In the genomic region with DNA sequence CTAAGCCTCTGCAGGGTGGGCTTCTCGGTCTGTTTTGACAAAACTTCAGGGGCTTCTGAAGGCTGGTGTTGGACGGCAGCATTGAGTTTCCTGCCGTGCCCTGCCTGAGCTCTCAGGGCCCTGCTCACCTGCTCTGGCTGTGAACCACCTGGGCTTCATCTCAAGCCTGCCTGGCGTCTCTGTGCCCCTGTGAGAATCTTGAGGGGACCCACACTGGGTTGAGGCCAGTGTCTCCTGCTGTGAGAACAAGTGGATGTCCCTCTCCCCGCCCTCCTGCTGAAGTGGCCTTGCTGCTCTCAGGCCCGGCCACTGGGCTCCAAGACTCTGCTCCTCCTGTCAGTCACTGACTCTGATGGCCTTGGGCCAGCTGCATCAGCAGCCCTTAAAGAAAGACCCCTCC, we compare ENCODE assay signal across 24 cellular contexts.
"Had no signal": no experiment of that assay in that cellular context is flagged by ENCODE, and none has a peak within 500 bp of the region (broad histone marks: within the 10 kb centered on the region; RNA-seq: fewer than 3 reads in every experiment).

No MANE protein-coding gene starts in this region.

- H3K27ac Mint-ChIP-seq: activated CD4-positive, alpha-beta T cell treated with anti-CD3 and anti-CD28 coated beads, Interleukin-2, amount 10 ng/mL, durations not matched to agents 7 days and 5 days; mesothelial cell of epicardium; progenitor cell of endocrine pancreas had no signal

- H3K27me3 Mint-ChIP-seq: activated CD4-positive, alpha-beta T cell treated with anti-CD3 and anti-CD28 coated beads, Interleukin-2, amount 10 ng/mL, durations not matched to agents 7 days and 5 days; activated naive CD4-positive, alpha-beta T cell treated with anti-CD3 and anti-CD28 coated beads, Interleukin-2, amount 10 ng/mL, durations not matched to agents 7 days and 5 days; progenitor cell of endocrine pancreas had no signal

- H3K4me1 Mint-ChIP-seq: activated CD4-positive, alpha-beta T cell treated with anti-CD3 and anti-CD28 coated beads, Interleukin-2, amount 10 ng/mL, durations not matched to agents 7 days and 5 days; activated naive CD4-positive, alpha-beta T cell treated with anti-CD3 and anti-CD28 coated beads, Interleukin-2, amount 10 ng/mL, durations not matched to agents 7 days and 5 days; mesothelial cell of epicardium had no signal

- H3K27ac ChIP-seq: epithelial cell of prostate, WERI-Rb-1 had no signal

- H3K9me3 Mint-ChIP-seq: activated CD4-positive, alpha-beta T cell treated with anti-CD3 and anti-CD28 coated beads, Interleukin-2, amount 10 ng/mL, durations not matched to agents 7 days and 5 days; activated naive CD4-positive, alpha-beta T cell treated with anti-CD3 and anti-CD28 coated beads, Interleukin-2, amount 10 ng/mL, durations not matched to agents 7 days and 5 days; activated T-cell treated with anti-CD3 and anti-CD28 coated beads, Interleukin-2, amount 50 U/mL, for 4 hours; mesothelial cell of epicardium had no signal

- H3K4me3 Mint-ChIP-seq: activated CD4-positive, alpha-beta T cell treated with anti-CD3 and anti-CD28 coated beads, Interleukin-2, amount 10 ng/mL, durations not matched to agents 7 days and 5 days; activated CD8-positive, alpha-beta T cell treated with anti-CD3 and anti-CD28 coated beads, Interleukin-2, amount 10 ng/mL, durations not matched to agents 7 days and 5 days; activated naive CD4-positive, alpha-beta T cell treated with anti-CD3 and anti-CD28 coated beads, Interleukin-2, amount 10 ng/mL, durations not matched to agents 7 days and 5 days; activated T-cell treated with anti-CD3 and anti-CD28 coated beads, Interleukin-2, amount 50 U/mL, for 4 hours; mesothelial cell of epicardium had no signal

- H3K4me3 ChIP-seq: heart right ventricle, thyroid gland had no signal

- ATAC-seq: activated CD8-positive, alpha-beta T cell treated with anti-CD3 and anti-CD28 coated beads, Interleukin-2, amount 10 ng/mL, durations not matched to agents 7 days and 5 days; activated T-cell treated with anti-CD3 and anti-CD28 coated beads, Interleukin-2, amount 50 U/mL, for 4 hours; left lobe of liver had no signal

- DNase-seq: activated CD4-positive, alpha-beta T cell treated with anti-CD3 and anti-CD28 coated beads, Interleukin-2, amount 10 ng/mL, durations not matched to agents 7 days and 5 days; activated CD4-positive, CD25-positive, alpha-beta regulatory T cell treated with anti-CD3 and anti-CD28 coated beads, Interleukin-2, amount 50 U/mL, for 72 hours; activated CD8-positive, alpha-beta T cell treated with anti-CD3 and anti-CD28 coated beads, Interleukin-2, amount 10 ng/mL, durations not matched to agents 7 days and 5 days; activated effector memory CD4-positive, alpha-beta T cell treated with Interleukin-2 at 50 U/mL for 16 hours; activated T-cell treated with anti-CD3 and anti-CD28 coated beads, Interleukin-2, amount 50 U/mL, for 4 hours; amygdala; cerebellar nuclear complex; cortex of kidney; heart right ventricle; kidney; mammary epithelial cell; retina; SK-N-SH; stimulated activated CD4-positive, alpha-beta T cell treated with anti-CD3 and anti-CD28 coated beads, Interleukin-2, amount 100 ng/mL, for 48 hours; stimulated activated CD8-positive, alpha-beta memory T cell treated with anti-CD3 and anti-CD28 coated beads, Interleukin-4, amount 100 ng/mL, for 48 hours; stimulated activated naive CD4-positive, alpha-beta T cell treated with Interleukin-2 at 50 U/mL for 16 hours; substantia nigra; thyroid gland; WERI-Rb-1 had no signal

- H3K27me3 ChIP-seq: heart right ventricle, thyroid gland had no signal

- H3K9me3 ChIP-seq: heart right ventricle, SK-N-SH, thyroid gland had no signal
